In genomic region chr9:79611091-79611614, GRCh38 we compare ENCODE assay signal across 8 cellular contexts. TPM values are rescaled to one million over a fixed set of nuclear protein-coding genes. Genes with fewer than 3 reads are reported as not detected.
A peak's percentile ranks its signal among the peaks of the same experiment; 100 is the strongest.
DNase-seq lines count a peak whose midpoint lies in the region; ATAC-seq and TF ChIP-seq lines count a peak whose summit lies in the region.

No MANE protein-coding gene starts in this region.

- no peaks in the 10 kb centered on the region for H3K27me3 Mint-ChIP-seq in dendritic cell treated with granulocyte-macrophage colony-stimulating factor and Interleukin-4, amounts not matched to agents 40 ng/mL and 50 ng/mL, for 4 days
- no peaks in the 10 kb centered on the region for H3K27me3 Mint-ChIP-seq in naive thymus-derived CD8-positive, alpha-beta T cell

- H3K4me1 ChIP-seq in gastrocnemius medialis (peaks cover 50 to 63% of the 10 kb centered on the region in 2 donors), esophagus muscularis mucosa (peaks cover 8 to 59% (median 53%) of the 10 kb centered on the region in 4 donors)

- in situ Hi-C loops in gastrocnemius medialis (cut with MboI; ENCODE audit: low sequenced_read_pairs in 4 of 4), result no loop called here

- peaks cover 23% of the 10 kb centered on the region for H3K36me3 Mint-ChIP-seq in dendritic cell treated with granulocyte-macrophage colony-stimulating factor and Interleukin-4, amounts not matched to agents 40 ng/mL and 50 ng/mL, for 4 days (ENCODE audit: low read depth)
- peaks cover 0 to 32% (median 14%) of the 10 kb centered on the region in 3 donors for H3K36me3 Mint-ChIP-seq in naive thymus-derived CD8-positive, alpha-beta T cell

- H3K9me3 ChIP-seq in gastrocnemius medialis (no peaks in the 10 kb centered on the region), esophagus muscularis mucosa (no peaks in the 10 kb centered on the region)

- intact Hi-C loops in dendritic cell treated with granulocyte-macrophage colony-stimulating factor and Interleukin-4, amounts not matched to agents 40 ng/mL and 50 ng/mL, for 4 days (cut with micrococcal nuclease), result loop anchor here (5.0 kb wide), 1 partner anchor 39 kb away; the partner anchor contains the start of gene TLE4
- intact Hi-C loops in gastrocnemius medialis (cut with DNase I; ENCODE audit: low total_unique reads) (loop anchor here (2.0 kb wide), 1 partner anchor 26 kb away; no protein-coding TSS in a partner anchor), esophagus muscularis mucosa (cut with DNase I) (no loop called here)

- H3K4me3 Mint-ChIP-seq in dendritic cell treated with granulocyte-macrophage colony-stimulating factor and Interleukin-4, amounts not matched to agents 40 ng/mL and 50 ng/mL, for 4 days, result peak overlapping the region; percentile 14
- peak overlapping the region in 1 of 10 donors; percentile 2 for H3K4me3 Mint-ChIP-seq in naive thymus-derived CD8-positive, alpha-beta T cell

- H3K27ac Mint-ChIP-seq in dendritic cell treated with granulocyte-macrophage colony-stimulating factor and Interleukin-4, amounts not matched to agents 40 ng/mL and 50 ng/mL, for 4 days, result peak overlapping the region; percentile 74
- H3K27ac Mint-ChIP-seq in naive thymus-derived CD8-positive, alpha-beta T cell, result peak overlapping the region in 2 of 10 donors; percentile 43 to 63

- TF ChIP-seq CTCF in gastrocnemius medialis (IDR thresholded peaks at IDR 0.05 in 4 of 5, conservative IDR thresholded peaks at IDR 0.05 in 1 of 5), result no peak
- no peak for TF ChIP-seq CTCF in esophagus muscularis mucosa (IDR thresholded peaks at IDR 0.05)

- ATAC-seq in GM21576 (IDR thresholded peaks at IDR 0.05; ENCODE audit: unreplicated experiment) (peak; percentile 87), gastrocnemius medialis (peak in 1 of 2 donors; percentile 67)
- no peak for ATAC-seq in naive thymus-derived CD8-positive, alpha-beta T cell

- TF ChIP-seq POLR2A in gastrocnemius medialis (IDR thresholded peaks at IDR 0.05) (no peak), esophagus muscularis mucosa (IDR thresholded peaks at IDR 0.05; ENCODE audit: low read depth) (no peak)

- H3K36me3 ChIP-seq in gastrocnemius medialis (no peaks in the 10 kb centered on the region), esophagus muscularis mucosa (no peaks in the 10 kb centered on the region)

- H3K27ac ChIP-seq in gastrocnemius medialis, result peak overlapping the region in 3 of 4 donors; percentile 6 to 57 (median 43)
- no peak overlapping the region for H3K27ac ChIP-seq in esophagus muscularis mucosa (replicated peaks in 1 of 4)

- peak; percentile 83 for DNase-seq in DMS114 treated with DMSO at 0.1 percent for 48 hours (lab: John Stamatoyannopoulos, UW; ENCODE audit: unreplicated experiment)
- peak; percentile 92 to 93 for DNase-seq in Kasumi-1 (lab: John Stamatoyannopoulos, UW)
- no peak for DNase-seq in gastrocnemius medialis
- no peak for DNase-seq in activated naive CD4-positive, alpha-beta T cell (lab: John Stamatoyannopoulos, UW)
- no peak for DNase-seq in esophagus muscularis mucosa (ENCODE audit: extremely low spot score)
- no peak for DNase-seq in naive thymus-derived CD8-positive, alpha-beta T cell

- H3K27me3 ChIP-seq in gastrocnemius medialis (no peaks in the 10 kb centered on the region), esophagus muscularis mucosa (no peaks in the 10 kb centered on the region)

- H3K4me1 Mint-ChIP-seq in dendritic cell treated with granulocyte-macrophage colony-stimulating factor and Interleukin-4, amounts not matched to agents 40 ng/mL and 50 ng/mL, for 4 days (ENCODE audit: low read depth), result peaks cover 56% of the 10 kb centered on the region
- peaks cover 27 to 77% (median 66%) of the 10 kb centered on the region in 4 donors for H3K4me1 Mint-ChIP-seq in naive thymus-derived CD8-positive, alpha-beta T cell

- TF ChIP-seq EP300 in esophagus muscularis mucosa (IDR thresholded peaks at IDR 0.05), result no peak

- 80% methylated on average over 1 of the region's 1 CpG for WGBS in esophagus muscularis mucosa

- H3K9me3 Mint-ChIP-seq in dendritic cell treated with granulocyte-macrophage colony-stimulating factor and Interleukin-4, amounts not matched to agents 40 ng/mL and 50 ng/mL, for 4 days, result peaks cover 10% of the 10 kb centered on the region
- peaks cover 0 to 6% (median 0%) of the 10 kb centered on the region in 9 donors for H3K9me3 Mint-ChIP-seq in naive thymus-derived CD8-positive, alpha-beta T cell

- no peak overlapping the region for H3K4me3 ChIP-seq in gastrocnemius medialis
- H3K4me3 ChIP-seq in esophagus muscularis mucosa, result no peak overlapping the region

- POLR2A ChIA-PET in naive thymus-derived CD8-positive, alpha-beta T cell (lab: Charles Lee), result no interaction called here

RNA-seq across cellular contexts. Expression of gene TLE4, which starts 39.4 kb away (rescaled TPM):
- total RNA-seq in gastrocnemius medialis, result 10 to 100 TPM; 30.1 to 64.6 (median 43.4) TPM
- total RNA-seq in esophagus muscularis mucosa, result 10 to 100 TPM; 30.0 to 36.1 (median 34.3) TPM
- 100 to 1,000 TPM; 101 to 110 TPM for total RNA-seq in naive thymus-derived CD8-positive, alpha-beta T cell
- polyA plus RNA-seq in naive thymus-derived CD8-positive, alpha-beta T cell, result 10 to 100 TPM; 25.3 to 37.8 (median 35.6) TPM

Comparison
In these comparisons a context has a peak if more than half of its experiments do, and no peak if none do; other contexts are left out.
1. DNase-seq: peak in DMS114 treated with DMSO at 0.1 percent for 48 hours (single experiment) and Kasumi-1 (2 of 2); none in gastrocnemius medialis (0 of 2), activated naive CD4-positive, alpha-beta T cell (0 of 4), esophagus muscularis mucosa (single experiment) and naive thymus-derived CD8-positive, alpha-beta T cell (0 of 10).
2. H3K27ac ChIP-seq: peak in gastrocnemius medialis (3 of 4); none in esophagus muscularis mucosa (0 of 4).